ENCODE assay signal across 1 cellular context in the genomic region with DNA sequence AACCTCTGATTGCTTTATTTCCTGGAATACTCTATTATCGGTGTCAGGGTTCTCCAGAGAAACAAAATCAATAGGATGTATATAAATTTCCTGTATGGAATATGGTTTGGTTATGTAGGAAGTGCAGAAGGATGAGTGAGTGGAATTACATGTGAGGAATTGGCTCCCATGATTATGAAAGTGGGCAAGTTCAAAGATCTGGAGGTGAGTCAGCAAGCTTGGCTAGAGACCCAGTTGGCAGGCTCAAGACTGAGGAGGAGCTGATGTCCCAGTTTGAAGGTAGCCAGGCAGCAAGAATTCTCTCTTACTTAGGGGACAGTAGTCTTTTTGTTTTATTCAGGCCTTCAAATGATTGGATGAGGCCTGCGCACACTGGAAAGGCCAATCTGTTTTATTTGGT.
TF ChIP-seq lines count a peak whose summit lies in the region.

No MANE protein-coding gene starts in this region.

TF ChIP-seq in liver, 16 proteins besides CTCF, POLR2A, EP300 and RAD21 (continued from another document):
- TF ChIP-seq, protein P1, sequence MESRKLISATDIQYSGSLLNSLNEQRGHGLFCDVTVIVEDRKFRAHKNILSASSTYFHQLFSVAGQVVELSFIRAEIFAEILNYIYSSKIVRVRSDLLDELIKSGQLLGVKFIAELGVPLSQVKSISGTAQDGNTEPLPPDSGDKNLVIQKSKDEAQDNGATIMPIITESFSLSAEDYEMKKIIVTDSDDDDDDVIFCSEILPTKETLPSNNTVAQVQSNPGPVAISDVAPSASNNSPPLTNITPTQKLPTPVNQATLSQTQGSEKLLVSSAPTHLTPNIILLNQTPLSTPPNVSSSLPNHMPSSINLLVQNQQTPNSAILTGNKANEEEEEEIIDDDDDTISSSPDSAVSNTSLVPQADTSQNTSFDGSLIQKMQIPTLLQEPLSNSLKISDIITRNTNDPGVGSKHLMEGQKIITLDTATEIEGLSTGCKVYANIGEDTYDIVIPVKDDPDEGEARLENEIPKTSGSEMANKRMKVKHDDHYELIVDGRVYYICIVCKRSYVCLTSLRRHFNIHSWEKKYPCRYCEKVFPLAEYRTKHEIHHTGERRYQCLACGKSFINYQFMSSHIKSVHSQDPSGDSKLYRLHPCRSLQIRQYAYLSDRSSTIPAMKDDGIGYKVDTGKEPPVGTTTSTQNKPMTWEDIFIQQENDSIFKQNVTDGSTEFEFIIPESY (IDR thresholded peaks at IDR 0.05) = peak; percentile 35
- TF ChIP-seq EGR1 (IDR thresholded peaks at IDR 0.05; ENCODE audit: low read depth in 2 of 2) (no peak), TAF1 (conservative IDR thresholded peaks at IDR 0.05) (no peak), YY1 (IDR thresholded peaks at IDR 0.05) (peak; percentile 69), JUND (IDR thresholded peaks at IDR 0.05) (peak; percentile 98 to 99)
